ENCODE assay signal across 8 cellular contexts in genomic region chr17:59893617-59894100, GRCh38. TPM values are rescaled to one million over a fixed set of nuclear protein-coding genes. Genes with fewer than 3 reads are reported as not detected.
DNase-seq lines count a peak whose midpoint lies in the region; ATAC-seq and TF ChIP-seq lines count a peak whose summit lies in the region.

No MANE protein-coding gene starts in this region.

- H3K4me2 ChIP-seq in parathyroid adenoma (ENCODE audit: low read length): peak overlapping the region; percentile 90

- H3K4me1 ChIP-seq in HUES6 (ENCODE audit: control insufficient read depth, insufficient read depth, low read length): no peaks in the 10 kb centered on the region
- H3K4me1 ChIP-seq in parathyroid adenoma: no peaks in the 10 kb centered on the region

- peak overlapping the region; percentile 85 for H2AFZ ChIP-seq in parathyroid adenoma

- H3K36me3 Mint-ChIP-seq in activated naive CD4-positive, alpha-beta T cell treated with anti-CD3 and anti-CD28 coated beads for 36 hours (ENCODE audit: low read depth): peaks cover 19% of the 10 kb centered on the region
- peaks cover 26% of the 10 kb centered on the region for H3K36me3 Mint-ChIP-seq in activated CD8-positive, alpha-beta T cell treated with anti-CD3 and anti-CD28 coated beads, Interleukin-2, amount 10 ng/mL, durations not matched to agents 7 days and 5 days (ENCODE audit: low read depth)

- H3K9me3 Mint-ChIP-seq in activated naive CD4-positive, alpha-beta T cell treated with anti-CD3 and anti-CD28 coated beads for 36 hours: no peaks in the 10 kb centered on the region
- H3K9me3 Mint-ChIP-seq in activated CD8-positive, alpha-beta T cell treated with anti-CD3 and anti-CD28 coated beads, Interleukin-2, amount 10 ng/mL, durations not matched to agents 7 days and 5 days (ENCODE audit: insufficient read depth): no peaks in the 10 kb centered on the region

- DNase-seq in activated naive CD4-positive, alpha-beta T cell treated with anti-CD3 and anti-CD28 coated beads for 36 hours: peak; percentile 34
- DNase-seq in activated naive CD4-positive, alpha-beta T cell treated with anti-CD3 and anti-CD28 coated beads, Interleukin-2, amount 50 U/mL, for 16 hours: no peak
- peak; percentile 57 for DNase-seq in activated CD8-positive, alpha-beta T cell treated with anti-CD3 and anti-CD28 coated beads, Interleukin-2, amount 10 ng/mL, durations not matched to agents 7 days and 5 days
- DNase-seq in glomerular visceral epithelial cell (ENCODE audit: extremely low spot score) (peak; percentile 23), H4 (ENCODE audit: low spot score) (no peak)
- no peak for DNase-seq in NK-92 treated with Interleukin-12 subunit alpha and Interleukin-12 subunit beta, amount 100 ng/mL, for 24 hours (lab: John Stamatoyannopoulos, UW)

- H3K79me2 ChIP-seq in parathyroid adenoma: peaks cover 30% of the 10 kb centered on the region

- H3K4me1 Mint-ChIP-seq in activated naive CD4-positive, alpha-beta T cell treated with anti-CD3 and anti-CD28 coated beads for 36 hours (ENCODE audit: low read depth): peaks cover 55% of the 10 kb centered on the region
- H3K4me1 Mint-ChIP-seq in activated CD8-positive, alpha-beta T cell treated with anti-CD3 and anti-CD28 coated beads, Interleukin-2, amount 10 ng/mL, durations not matched to agents 7 days and 5 days (ENCODE audit: low read depth): peaks cover 46% of the 10 kb centered on the region

- intact Hi-C loops in activated naive CD4-positive, alpha-beta T cell treated with anti-CD3 and anti-CD28 coated beads for 36 hours (cut with micrococcal nuclease): loop anchor here (1.0 to 10.0 kb wide), 7 partner anchors 49 to 736 kb away; partner anchors contain the start of genes CLTC, PPM1D, PRR11 and RNFT1

- H3K27ac Mint-ChIP-seq in activated naive CD4-positive, alpha-beta T cell treated with anti-CD3 and anti-CD28 coated beads for 36 hours: peak overlapping the region; percentile 96
- H3K27ac Mint-ChIP-seq in activated CD8-positive, alpha-beta T cell treated with anti-CD3 and anti-CD28 coated beads, Interleukin-2, amount 10 ng/mL, durations not matched to agents 7 days and 5 days: peak overlapping the region; percentile 99

- no peaks in the 10 kb centered on the region for H3K27me3 Mint-ChIP-seq in activated naive CD4-positive, alpha-beta T cell treated with anti-CD3 and anti-CD28 coated beads for 36 hours (ENCODE audit: low read depth)
- H3K27me3 Mint-ChIP-seq in activated CD8-positive, alpha-beta T cell treated with anti-CD3 and anti-CD28 coated beads, Interleukin-2, amount 10 ng/mL, durations not matched to agents 7 days and 5 days (ENCODE audit: low read depth): no peaks in the 10 kb centered on the region

- H3K4me3 ChIP-seq in HUES6 (ENCODE audit: low read depth, low read length) (peak overlapping the region; percentile 84), parathyroid adenoma (ENCODE audit: low read depth, low read length) (peak overlapping the region; percentile 94)

- H3K9ac ChIP-seq in HUES6 (ENCODE audit: low read length): peak overlapping the region; percentile 65
- peak overlapping the region; percentile 90 for H3K9ac ChIP-seq in parathyroid adenoma

- TF ChIP-seq CTCF in parathyroid adenoma (IDR thresholded peaks at IDR 0.05): no peak

- H3K9me3 ChIP-seq in HUES6 (ENCODE audit: control insufficient read depth, insufficient read depth, low read depth, low read length) (no peaks in the 10 kb centered on the region), parathyroid adenoma (ENCODE audit: control insufficient read depth, low read length) (no peaks in the 10 kb centered on the region)

- no peak for ATAC-seq in activated CD8-positive, alpha-beta T cell treated with anti-CD3 and anti-CD28 coated beads, Interleukin-2, amount 10 ng/mL, durations not matched to agents 7 days and 5 days

- no peak overlapping the region; the same call in 1 of the 2 replicates for H3K27ac ChIP-seq in HUES6 (ENCODE audit: low read depth, low read length)
- peak overlapping the region; percentile 79 for H3K27ac ChIP-seq in parathyroid adenoma

- POLR2A ChIA-PET in activated CD8-positive, alpha-beta T cell treated with anti-CD3 and anti-CD28 coated beads, Interleukin-2, amount 10 ng/mL, durations not matched to agents 7 days and 5 days (lab: Charles Lee): interaction anchor here (0.6 to 2.2 kb wide), 14 partner anchors 12 to 1886 kb away, joined by 3 to 11 read pairs (median 4); partner anchors contain the start of genes CLTC, PTRH2, RNFT1 and SRSF1

- peak overlapping the region; percentile 100 for H3K4me3 Mint-ChIP-seq in activated naive CD4-positive, alpha-beta T cell treated with anti-CD3 and anti-CD28 coated beads for 36 hours
- H3K4me3 Mint-ChIP-seq in activated CD8-positive, alpha-beta T cell treated with anti-CD3 and anti-CD28 coated beads, Interleukin-2, amount 10 ng/mL, durations not matched to agents 7 days and 5 days: peak overlapping the region; percentile 100

- H3K27me3 ChIP-seq in HUES6 (ENCODE audit: control insufficient read depth, insufficient read depth, low read length) (no peaks in the 10 kb centered on the region), parathyroid adenoma (ENCODE audit: control insufficient read depth, insufficient read depth, low read length) (no peaks in the 10 kb centered on the region)

- H3K36me3 ChIP-seq in HUES6 (ENCODE audit: control insufficient read depth, insufficient read depth, low read length) (peaks cover 3% of the 10 kb centered on the region; the same call in 1 of the 2 replicates), parathyroid adenoma (ENCODE audit: control insufficient read depth, insufficient read depth, low read length) (no peaks in the 10 kb centered on the region)

- CTCF ChIA-PET in activated naive CD4-positive, alpha-beta T cell treated with anti-CD3 and anti-CD28 coated beads for 36 hours (lab: Charles Lee): interaction anchor here (0.6 to 0.9 kb wide), 2 partner anchors 20 to 62 kb away, joined by 3 to 6 read pairs; no protein-coding TSS in a partner anchor
- CTCF ChIA-PET in activated CD8-positive, alpha-beta T cell treated with anti-CD3 and anti-CD28 coated beads, Interleukin-2, amount 10 ng/mL, durations not matched to agents 7 days and 5 days (lab: Charles Lee): interaction anchor here (1.0 to 4.3 kb wide), 8 partner anchors 12 to 186 kb away, joined by 3 to 21 read pairs (median 5); partner anchors contain the start of genes PTRH2 and VMP1

RNA-seq across cellular contexts. Expression of gene RPS6KB1, which starts 0.7 kb away (rescaled TPM):
- total RNA-seq in activated naive CD4-positive, alpha-beta T cell treated with anti-CD3 and anti-CD28 coated beads for 36 hours: 10 to 100 TPM; 42.1 to 48.5 TPM
- total RNA-seq in activated CD8-positive, alpha-beta T cell treated with anti-CD3 and anti-CD28 coated beads, Interleukin-2, amount 10 ng/mL, durations not matched to agents 7 days and 5 days: 10 to 100 TPM; 47.5 to 48.7 TPM
- total RNA-seq in H4 (2014; rRNA removed; shearing (Covaris generic)): 25.1 and 27.1 TPM in 2 replicates

RNA-seq across cellular contexts. Expression of gene TUBD1, which starts 0.9 kb away (rescaled TPM):
- 10 to 100 TPM; 15.2 to 15.4 TPM for total RNA-seq in activated naive CD4-positive, alpha-beta T cell treated with anti-CD3 and anti-CD28 coated beads for 36 hours
- total RNA-seq in activated CD8-positive, alpha-beta T cell treated with anti-CD3 and anti-CD28 coated beads, Interleukin-2, amount 10 ng/mL, durations not matched to agents 7 days and 5 days: 10 to 100 TPM; 14.5 to 14.7 TPM
- 6.7 and 11.9 TPM in 2 replicates for total RNA-seq in H4 (2014; rRNA removed; shearing (Covaris generic))

Comparison
In these comparisons a context has a peak if more than half of its experiments do, and no peak if none do; other contexts are left out.
1. DNase-seq: peak in activated naive CD4-positive, alpha-beta T cell treated with anti-CD3 and anti-CD28 coated beads for 36 hours (single experiment), activated CD8-positive, alpha-beta T cell treated with anti-CD3 and anti-CD28 coated beads, Interleukin-2, amount 10 ng/mL, durations not matched to agents 7 days and 5 days (single experiment) and glomerular visceral epithelial cell (single experiment); none in activated naive CD4-positive, alpha-beta T cell treated with anti-CD3 and anti-CD28 coated beads, Interleukin-2, amount 50 U/mL, for 16 hours (single experiment), NK-92 treated with Interleukin-12 subunit alpha and Interleukin-12 subunit beta, amount 100 ng/mL, for 24 hours (single experiment) and H4 (single experiment).